ENCODE assay signal across 8 cellular contexts in the genomic region with DNA sequence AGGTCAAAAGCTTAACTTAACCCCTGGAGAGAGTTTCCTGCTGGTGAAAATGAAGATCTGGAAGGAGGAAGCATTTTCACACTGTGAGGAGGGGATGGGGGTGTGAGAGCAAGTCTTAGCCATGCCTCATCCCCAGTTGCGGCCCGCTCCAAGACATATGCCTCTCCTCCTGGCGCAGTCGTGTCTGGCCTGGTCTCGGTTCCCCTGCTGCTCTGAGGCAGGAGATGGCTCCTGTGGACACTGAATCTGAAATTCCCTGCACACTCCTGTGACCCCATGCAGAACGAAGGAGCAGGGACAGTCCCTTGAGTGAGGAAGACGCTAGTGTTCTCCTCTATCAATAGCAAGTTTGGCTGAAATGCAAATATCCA. TPM values are rescaled to one million over a fixed set of nuclear protein-coding genes. Genes with fewer than 3 reads are reported as not detected.
DNase-seq lines count a peak whose midpoint lies in the region; ATAC-seq, FAIRE-seq and TF ChIP-seq lines count a peak whose summit lies in the region.

No MANE protein-coding gene starts in this region.

- TF ChIP-seq CTCF in astrocyte of the cerebellum (IDR thresholded peaks at IDR 0.05; ENCODE audit: low read depth, low read length, missing control alignments): no peak
- TF ChIP-seq CTCF in HepG2 (CRISPR knock-in tag; IDR thresholded peaks at IDR 0.05): no peak
- TF ChIP-seq CTCF in tibial artery (IDR thresholded peaks at IDR 0.05): no peak

- no peaks in the 10 kb centered on the region for H4K20me1 ChIP-seq in HepG2 (ENCODE audit: insufficient read depth, low read length)

- H3K4me3 Mint-ChIP-seq in activated T-cell treated with anti-CD3 and anti-CD28 coated beads, Interleukin-2, amount 50 U/mL, for 24 hours: peak overlapping the region; percentile 86

- H3K4me2 ChIP-seq in HepG2 (ENCODE audit: low read depth, low read length): peak overlapping the region; percentile 86

- H3K79me2 ChIP-seq in HepG2 (ENCODE audit: insufficient read depth, low read length): peaks cover 30% of the 10 kb centered on the region

- in situ Hi-C loops in astrocyte of the cerebellum (cut with HindIII; ENCODE audit: low sequenced_read_pairs): no loop called here
- in situ Hi-C loops in HepG2 (cut with HindIII; ENCODE audit: extremely low pct_ligation_motif_present, low pct_unique_long_range_greater_than_20kb): loop anchor here (5.0 kb wide), 1 partner anchor 100 kb away; no protein-coding TSS in a partner anchor

- no TSS peak for BruUV-seq in HepG2 (replicated peaks; lab: Mats Ljungman, UMichigan)

- POLR2A ChIA-PET in HepG2 (lab: Yijun Ruan, JAX): interaction anchor here (0.9 to 3.0 kb wide), 12 partner anchors 34 to 276 kb away, joined by 3 to 30 read pairs (median 3); a partner anchor contains a TSS

- H3K9me3 Mint-ChIP-seq in activated T-cell treated with anti-CD3 and anti-CD28 coated beads, Interleukin-2, amount 50 U/mL, for 24 hours: peaks cover 4% of the 10 kb centered on the region

- H3K9me3 ChIP-seq in HepG2 (ENCODE audit: low read length) (no peaks in the 10 kb centered on the region), tibial artery (no peaks in the 10 kb centered on the region), MG63 (peaks cover 24% of the 10 kb centered on the region)

- H3K4me3 ChIP-seq in astrocyte of the cerebellum (ENCODE audit: low read depth, low read length): peak overlapping the region; percentile 74
- peak overlapping the region; percentile 42 to 77 (median 49); a peak in 5 of 6 replicates for H3K4me3 ChIP-seq in HepG2 (replicated peaks in 1 of 3; ENCODE audit: insufficient read depth in 1 of 3, low read depth in 2 of 3, low read length in 3 of 3)
- H3K4me3 ChIP-seq in tibial artery: peak overlapping the region; percentile 75 to 87
- no peak overlapping the region; the same call in 1 of the 2 replicates for H3K4me3 ChIP-seq in MG63

- TF ChIP-seq EP300 in HepG2 (IDR thresholded peaks at IDR 0.05; ENCODE audit: low read depth in 2 of 2, low read length in 2 of 2) (no peak), HepG2 (CRISPR knock-in tag; IDR thresholded peaks at IDR 0.05; ENCODE audit: borderline replicate concordance) (no peak)

- H3K4me1 ChIP-seq in HepG2 (ENCODE audit: insufficient read depth, low read length) (peaks cover 44% of the 10 kb centered on the region), tibial artery (peaks cover 0 to 17% (median 7%) of the 10 kb centered on the region in 4 donors)

- CTCF ChIA-PET in HepG2 (lab: Yijun Ruan, JAX; ENCODE audit: low intra/inter-chr PET ratio, low total read pairs): no interaction called here

- 16% methylated on average over 5 of the region's 7 CpGs for WGBS in HepG2 (ENCODE audit: low lambda C conversion rate)

- H3K27ac Mint-ChIP-seq in activated T-cell treated with anti-CD3 and anti-CD28 coated beads, Interleukin-2, amount 50 U/mL, for 24 hours: no peak overlapping the region

- H3K9ac ChIP-seq in HepG2 (ENCODE audit: insufficient read depth, low read depth, low read length): peak overlapping the region; percentile 65

- no peak for TF ChIP-seq POLR2A in HepG2 (IDR thresholded peaks at IDR 0.05; ENCODE audit: insufficient read depth in 1 of 2, low read depth in 2 of 2, low read length in 2 of 2)

- intact Hi-C loops in HepG2 (cut with micrococcal nuclease; ENCODE audit: unreplicated experiment): loop anchor here (5.0 kb wide), 1 partner anchor 35 kb away; no protein-coding TSS in a partner anchor
- intact Hi-C loops in tibial artery (cut with DNase I; ENCODE audit: low total_unique reads): loop anchor here (10.0 kb wide), 1 partner anchor 92 kb away; a partner anchor contains a TSS

- H3K27me3 ChIP-seq in HepG2 (ENCODE audit: control insufficient read depth in 1 of 2, insufficient read depth in 2 of 2, low read length in 2 of 2): no peaks in the 10 kb centered on the region; a peak in 1 of 5 replicates
- H3K27me3 ChIP-seq in tibial artery: no peaks in the 10 kb centered on the region
- H3K27me3 ChIP-seq in MG63: peaks cover 6% of the 10 kb centered on the region; the same call in 1 of the 2 replicates

- H3K36me3 ChIP-seq in HepG2 (replicated peaks in 1 of 2; ENCODE audit: control insufficient read depth in 1 of 2, insufficient read depth in 2 of 2, low read length in 2 of 2) (no peaks in the 10 kb centered on the region; a peak in 1 of 5 replicates), tibial artery (no peaks in the 10 kb centered on the region), MG63 (no peaks in the 10 kb centered on the region)

- H3K4me1 Mint-ChIP-seq in activated T-cell treated with anti-CD3 and anti-CD28 coated beads, Interleukin-2, amount 50 U/mL, for 24 hours (ENCODE audit: low read depth): peaks cover 25% of the 10 kb centered on the region

- H2AFZ ChIP-seq in HepG2 (ENCODE audit: low read length): peak overlapping the region; percentile 66

- H3K27ac ChIP-seq in HepG2 (ENCODE audit: extremely low read length, insufficient read depth, low read length) (peak overlapping the region; percentile 94), tibial artery (peak overlapping the region; percentile 93 to 95)

- no peak for DNase-seq in activated T-cell treated with anti-CD3 and anti-CD28 coated beads, Interleukin-2, amount 50 U/mL, for 24 hours
- DNase-seq in activated T-cell treated with anti-CD3 and anti-CD28 coated beads for 4 hours: no peak
- no peak for DNase-seq in astrocyte of the cerebellum (ENCODE audit: low read depth)
- no peak for DNase-seq in HepG2 (ENCODE audit: low spot score)
- no peak for DNase-seq in tibial artery
- no peak for DNase-seq in HPDE6-E6E7 (ENCODE audit: extremely low spot score)
- DNase-seq in activated CD8-positive, alpha-beta memory T cell treated with anti-CD3 and anti-CD28 coated beads for 24 hours: no peak
- no peak for DNase-seq in MG63

- H3K36me3 Mint-ChIP-seq in activated T-cell treated with anti-CD3 and anti-CD28 coated beads, Interleukin-2, amount 50 U/mL, for 24 hours (ENCODE audit: low read depth): peaks cover 6% of the 10 kb centered on the region

- H3K27me3 Mint-ChIP-seq in activated T-cell treated with anti-CD3 and anti-CD28 coated beads, Interleukin-2, amount 50 U/mL, for 24 hours: no peaks in the 10 kb centered on the region

- peak; percentile 51 for ATAC-seq in HepG2

- TF ChIP-seq RAD21 in HepG2 (CRISPR knock-in tag; IDR thresholded peaks at IDR 0.05): no peak

- FAIRE-seq in HepG2 (lab: Jason Lieb, UNC): no peak

RNA-seq across cellular contexts. Expression of a gene that starts 0.3 kb away (rescaled TPM):
- total RNA-seq in HepG2 (2016; rRNA removed; fragmentation: Illumina TruSeq; extraction: Trizol): 21.0 and 35.5 TPM in 2 replicates
- 5.9 and 6.2 TPM in 2 replicates for total RNA-seq in HepG2 (2016; cell fraction: cytosol; rRNA removed; fragmentation: Illumina TruSeq; extraction: Trizol; ENCODE audit: low read depth)
- 20.7 and 33.8 TPM in 2 replicates for total RNA-seq in HepG2 (2016; cell fraction: insoluble cytoplasmic fraction; rRNA removed; fragmentation: Illumina TruSeq; extraction: Trizol)
- total RNA-seq in HepG2 (2016; cell fraction: membrane; rRNA removed; fragmentation: Illumina TruSeq; extraction: Trizol): 11.2 and 12.9 TPM in 2 replicates
- 20.8 and 24.9 TPM in 2 replicates for total RNA-seq in HepG2 (2016; cell fraction: nucleus; rRNA removed; fragmentation: Illumina TruSeq; extraction: Trizol)
- polyA plus RNA-seq in HepG2 (2011; rRNA removed): 8.5 and 9.6 TPM in 2 replicates
- 5.9 and 8.3 TPM in 2 replicates for polyA plus RNA-seq in HepG2 (2011; cell fraction: cytosol; rRNA removed)
- 8.8 and 12.0 TPM in 2 replicates for polyA plus RNA-seq in HepG2 (2011; cell fraction: nucleus; rRNA removed)
- polyA plus RNA-seq in HepG2 (2012): 7.2 and 8.5 TPM in 2 replicates
- 3.0 and 3.6 TPM in 2 replicates for polyA plus RNA-seq in HepG2 (2016; cell fraction: cytosol; fragmentation: Illumina TruSeq; extraction: Trizol; ENCODE audit: low read depth)
- 13.0 and 13.9 TPM in 2 replicates for polyA plus RNA-seq in HepG2 (2016; cell fraction: insoluble cytoplasmic fraction; fragmentation: Illumina TruSeq; extraction: Trizol; ENCODE audit: low read depth)
- polyA plus RNA-seq in HepG2 (2016; cell fraction: membrane; fragmentation: Illumina TruSeq; extraction: Trizol; ENCODE audit: low read depth): 4.0 and 4.6 TPM in 2 replicates
- polyA plus RNA-seq in HepG2 (2016; cell fraction: nucleus; fragmentation: Illumina TruSeq; extraction: Trizol; ENCODE audit: insufficient read depth, low read depth): 42.0 and 46.3 TPM in 2 replicates
- polyA minus RNA-seq in HepG2 (2011; rRNA and poly(A)+ RNA removed; ENCODE audit: low replicate concordance): 8.7 TPM in 1 of 2 replicates, not detected in the other
- 16.4 and 17.4 TPM in 2 replicates for polyA minus RNA-seq in HepG2 (2011; cell fraction: cytosol; rRNA and poly(A)+ RNA removed)
- polyA minus RNA-seq in HepG2 (2011; cell fraction: nucleus; rRNA and poly(A)+ RNA removed): 40.6 and 49.9 TPM in 2 replicates
- total RNA-seq in MG63 (2014; rRNA removed; shearing (Covaris generic); ENCODE audit: low replicate concordance): not detected in 2 replicates

RNA-seq across cellular contexts. Expression of a gene that starts 37.7 kb away (rescaled TPM):
- total RNA-seq in HepG2 (2016; rRNA removed; fragmentation: Illumina TruSeq; extraction: Trizol): 12.8 and 16.5 TPM in 2 replicates
- 1.8 and 2.2 TPM in 2 replicates for total RNA-seq in HepG2 (2016; cell fraction: cytosol; rRNA removed; fragmentation: Illumina TruSeq; extraction: Trizol; ENCODE audit: low read depth)
- 12.7 and 16.3 TPM in 2 replicates for total RNA-seq in HepG2 (2016; cell fraction: insoluble cytoplasmic fraction; rRNA removed; fragmentation: Illumina TruSeq; extraction: Trizol)
- 4.7 and 6.4 TPM in 2 replicates for total RNA-seq in HepG2 (2016; cell fraction: membrane; rRNA removed; fragmentation: Illumina TruSeq; extraction: Trizol)
- total RNA-seq in HepG2 (2016; cell fraction: nucleus; rRNA removed; fragmentation: Illumina TruSeq; extraction: Trizol): 12.4 and 15.3 TPM in 2 replicates
- polyA plus RNA-seq in HepG2 (2011; rRNA removed): 4.5 and 6.0 TPM in 2 replicates
- 1.4 and 2.3 TPM in 2 replicates for polyA plus RNA-seq in HepG2 (2011; cell fraction: cytosol; rRNA removed)
- 5.8 and 7.8 TPM in 2 replicates for polyA plus RNA-seq in HepG2 (2011; cell fraction: nucleus; rRNA removed)
- 4.5 and 5.9 TPM in 2 replicates for polyA plus RNA-seq in HepG2 (2012)
- polyA plus RNA-seq in HepG2 (2016; cell fraction: cytosol; fragmentation: Illumina TruSeq; extraction: Trizol; ENCODE audit: low read depth): 0.33 and 0.34 TPM in 2 replicates
- polyA plus RNA-seq in HepG2 (2016; cell fraction: insoluble cytoplasmic fraction; fragmentation: Illumina TruSeq; extraction: Trizol; ENCODE audit: low read depth): 7.7 and 8.5 TPM in 2 replicates
- 0.97 and 1.1 TPM in 2 replicates for polyA plus RNA-seq in HepG2 (2016; cell fraction: membrane; fragmentation: Illumina TruSeq; extraction: Trizol; ENCODE audit: low read depth)
- polyA plus RNA-seq in HepG2 (2016; cell fraction: nucleus; fragmentation: Illumina TruSeq; extraction: Trizol; ENCODE audit: insufficient read depth, low read depth): 42.0 and 43.2 TPM in 2 replicates
- 1.4 and 2.1 TPM in 2 replicates for polyA minus RNA-seq in HepG2 (2011; rRNA and poly(A)+ RNA removed; ENCODE audit: low replicate concordance)
- polyA minus RNA-seq in HepG2 (2011; cell fraction: cytosol; rRNA and poly(A)+ RNA removed): 4.2 and 5.5 TPM in 2 replicates
- 8.4 and 11.4 TPM in 2 replicates for polyA minus RNA-seq in HepG2 (2011; cell fraction: nucleus; rRNA and poly(A)+ RNA removed)
- total RNA-seq in MG63 (2014; rRNA removed; shearing (Covaris generic); ENCODE audit: low replicate concordance): 19.3 and 24.5 TPM in 2 replicates

RNA-seq across cellular contexts. Expression of a gene that starts 38.7 kb away (rescaled TPM):
- 3.9 and 4.9 TPM in 2 replicates for total RNA-seq in HepG2 (2016; rRNA removed; fragmentation: Illumina TruSeq; extraction: Trizol)
- 0.35 and 0.51 TPM in 2 replicates for total RNA-seq in HepG2 (2016; cell fraction: cytosol; rRNA removed; fragmentation: Illumina TruSeq; extraction: Trizol; ENCODE audit: low read depth)
- total RNA-seq in HepG2 (2016; cell fraction: insoluble cytoplasmic fraction; rRNA removed; fragmentation: Illumina TruSeq; extraction: Trizol): 4.1 and 5.3 TPM in 2 replicates
- 1.8 and 2.1 TPM in 2 replicates for total RNA-seq in HepG2 (2016; cell fraction: membrane; rRNA removed; fragmentation: Illumina TruSeq; extraction: Trizol)
- 4.0 and 6.3 TPM in 2 replicates for total RNA-seq in HepG2 (2016; cell fraction: nucleus; rRNA removed; fragmentation: Illumina TruSeq; extraction: Trizol)
- polyA plus RNA-seq in HepG2 (2011; rRNA removed): 2.9 TPM in 2 replicates
- 1.0 and 1.2 TPM in 2 replicates for polyA plus RNA-seq in HepG2 (2011; cell fraction: cytosol; rRNA removed)
- 4.4 and 5.2 TPM in 2 replicates for polyA plus RNA-seq in HepG2 (2011; cell fraction: nucleus; rRNA removed)
- 1.4 and 1.7 TPM in 2 replicates for polyA plus RNA-seq in HepG2 (2012)
- polyA plus RNA-seq in HepG2 (2016; cell fraction: cytosol; fragmentation: Illumina TruSeq; extraction: Trizol; ENCODE audit: low read depth): 0.07 and 0.20 TPM in 2 replicates
- polyA plus RNA-seq in HepG2 (2016; cell fraction: insoluble cytoplasmic fraction; fragmentation: Illumina TruSeq; extraction: Trizol; ENCODE audit: low read depth): 2.5 and 2.9 TPM in 2 replicates
- 0.22 and 0.44 TPM in 2 replicates for polyA plus RNA-seq in HepG2 (2016; cell fraction: membrane; fragmentation: Illumina TruSeq; extraction: Trizol; ENCODE audit: low read depth)
- polyA plus RNA-seq in HepG2 (2016; cell fraction: nucleus; fragmentation: Illumina TruSeq; extraction: Trizol; ENCODE audit: insufficient read depth, low read depth): 11.0 and 11.8 TPM in 2 replicates
- 1.3 TPM in 1 of 2 replicates, not detected in the other for polyA minus RNA-seq in HepG2 (2011; rRNA and poly(A)+ RNA removed; ENCODE audit: low replicate concordance)
- 2.0 and 2.6 TPM in 2 replicates for polyA minus RNA-seq in HepG2 (2011; cell fraction: cytosol; rRNA and poly(A)+ RNA removed)
- polyA minus RNA-seq in HepG2 (2011; cell fraction: nucleus; rRNA and poly(A)+ RNA removed): 8.4 and 9.6 TPM in 2 replicates
- total RNA-seq in MG63 (2014; rRNA removed; shearing (Covaris generic); ENCODE audit: low replicate concordance): 0.40 and 0.64 TPM in 2 replicates
